Comparison of ENCODE assay signal across 10 cellular contexts in genomic region chr11:112162200-112162599, GRCh38. TPM values are rescaled to one million over a fixed set of nuclear protein-coding genes. Genes with fewer than 3 reads are reported as not detected.
DNase-seq lines count a peak whose midpoint lies in the region; ATAC-seq, FAIRE-seq and TF ChIP-seq lines count a peak whose summit lies in the region.
"Not testable (repeated sequence)": the region's sequence is repeated elsewhere in the genome, so short reads cannot be mapped to it uniquely, and the experiment has no call there.
"Had no signal": no experiment of that assay in that cellular context is flagged by ENCODE, and none has a peak within 500 bp of the region (broad histone marks: within the 10 kb centered on the region; RNA-seq: fewer than 3 reads in every experiment).

No MANE protein-coding gene starts in this region.

- not testable (repeated sequence) for H3K9me2 ChIP-seq in HCT116 (ENCODE audit: insufficient read depth); hepatocyte (replicated peaks; ENCODE audit: insufficient read depth)

- peak overlapping the region; percentile 77 for H3K27ac Mint-ChIP-seq in dendritic cell treated with granulocyte-macrophage colony-stimulating factor and Interleukin-4, amounts not matched to agents 40 ng/mL and 50 ng/mL, for 4 days
- H3K27ac Mint-ChIP-seq in natural killer cell treated with Interleukin-12 subunit alpha and Interleukin-12 subunit beta and Interleukin-15 and Interleukin-18, amount 100 ng/mL, for 72 hours, result not testable (repeated sequence)

- H3K27ac ChIP-seq in HCT116 (ENCODE audit: low read depth, low read length), result peak overlapping the region; percentile 57; the same call in 1 of the 2 replicates
- H3K27ac ChIP-seq in RWPE1, result peak overlapping the region; percentile 84
- peak overlapping the region; percentile 49 for H3K27ac ChIP-seq in hepatocyte
- H3K27ac ChIP-seq in suprapubic skin, result peak overlapping the region; percentile 68

- H3K79me2 ChIP-seq in HCT116 (ENCODE audit: insufficient read depth, low read length), result peaks cover 60% of the 10 kb centered on the region
- not testable (repeated sequence) for H3K79me2 ChIP-seq in hepatocyte

- not testable (repeated sequence) for TF ChIP-seq CTCF in HCT116 (IDR thresholded peaks at IDR 0.05 in 2 of 3, conservative IDR thresholded peaks at IDR 0.05 in 1 of 3; ENCODE audit: borderline replicate concordance in 1 of 3, insufficient read depth in 1 of 3, low read depth in 2 of 3, low read length in 2 of 3); RWPE1 (conservative IDR thresholded peaks at IDR 0.05; ENCODE audit: low read depth); hepatocyte (IDR thresholded peaks at IDR 0.05; ENCODE audit: poor library complexity); suprapubic skin (IDR thresholded peaks at IDR 0.05)

- peaks cover 68% of the 10 kb centered on the region for H3K4me1 Mint-ChIP-seq in dendritic cell treated with granulocyte-macrophage colony-stimulating factor and Interleukin-4, amounts not matched to agents 40 ng/mL and 50 ng/mL, for 4 days (ENCODE audit: low read depth)
- H3K4me1 Mint-ChIP-seq in natural killer cell treated with Interleukin-12 subunit alpha and Interleukin-12 subunit beta and Interleukin-15 and Interleukin-18, amount 100 ng/mL, for 72 hours (ENCODE audit: low read depth in 2 of 2), result peaks cover 25 to 43% of the 10 kb centered on the region in 2 donors

- TF ChIP-seq EP300 in suprapubic skin (IDR thresholded peaks at IDR 0.05), result not testable (repeated sequence)

- TF ChIP-seq POLR2A in HCT116 (IDR thresholded peaks at IDR 0.05; ENCODE audit: borderline replicate concordance, extremely low read depth, insufficient read depth, insufficient read length); suprapubic skin (IDR thresholded peaks at IDR 0.05): not testable (repeated sequence)

- not testable (repeated sequence) for BruUV-seq in HCT116 (replicated peaks; lab: Mats Ljungman, UMichigan)

- H3K4me3 ChIP-seq in HCT116 (replicated peaks in 1 of 2; ENCODE audit: low read depth in 1 of 2, low read length in 2 of 2), result peak overlapping the region; percentile 68 to 79
- not testable (repeated sequence) for H3K4me3 ChIP-seq in hepatocyte
- H3K4me3 ChIP-seq in suprapubic skin, result peak overlapping the region; percentile 42

- peak overlapping the region; percentile 73; the same call in 1 of the 2 replicates for H3K9ac ChIP-seq in HCT116 (ENCODE audit: low read length)

- H3K27me3 Mint-ChIP-seq in dendritic cell treated with granulocyte-macrophage colony-stimulating factor and Interleukin-4, amounts not matched to agents 40 ng/mL and 50 ng/mL, for 4 days; natural killer cell treated with Interleukin-12 subunit alpha and Interleukin-12 subunit beta and Interleukin-15 and Interleukin-18, amount 100 ng/mL, for 72 hours: not testable (repeated sequence)

- CTCF ChIA-PET in HCT116 (lab: Charles Lee), result not testable (repeated sequence)
- CTCF ChIA-PET in RWPE1 (lab: Yijun Ruan, JAX), result interaction anchor here (0.6 kb wide), 1 partner anchor 1143 kb away, joined by 4 read pairs; no protein-coding TSS in a partner anchor

- H3K4me3 Mint-ChIP-seq in dendritic cell treated with granulocyte-macrophage colony-stimulating factor and Interleukin-4, amounts not matched to agents 40 ng/mL and 50 ng/mL, for 4 days, result peak overlapping the region; percentile 42
- peak overlapping the region; percentile 12 for H3K4me3 Mint-ChIP-seq in natural killer cell treated with Interleukin-12 subunit alpha and Interleukin-12 subunit beta and Interleukin-15 and Interleukin-18, amount 100 ng/mL, for 72 hours

- 100% methylated on average over 1 of the region's 1 CpG for WGBS in hepatocyte (ENCODE audit: low lambda C conversion rate, missing lambda C conversion rate)
- WGBS in suprapubic skin, result 93% methylated on average over 1 of the region's 1 CpG

- peak; percentile 5 for FAIRE-seq in urothelium cell line (lab: Jason Lieb, UNC)

- POLR2A ChIA-PET in HCT116 (lab: Charles Lee); RWPE1 (lab: Yijun Ruan, JAX; ENCODE audit: low non-redundant PET): not testable (repeated sequence)

- H3K9me3 Mint-ChIP-seq in dendritic cell treated with granulocyte-macrophage colony-stimulating factor and Interleukin-4, amounts not matched to agents 40 ng/mL and 50 ng/mL, for 4 days; natural killer cell treated with Interleukin-12 subunit alpha and Interleukin-12 subunit beta and Interleukin-15 and Interleukin-18, amount 100 ng/mL, for 72 hours: not testable (repeated sequence)

- RAD21 ChIA-PET in HCT116 (lab: Charles Lee; ENCODE audit: low non-redundant PET in 1 of 2, low total read pairs in 2 of 2, uncharacterized antibody in 2 of 2, unreplicated experiment in 2 of 2), result not testable (repeated sequence)

- not testable (repeated sequence) for TF ChIP-seq RAD21 in HCT116 (IDR thresholded peaks at IDR 0.05; ENCODE audit: low read depth)

- H3K36me3 Mint-ChIP-seq in dendritic cell treated with granulocyte-macrophage colony-stimulating factor and Interleukin-4, amounts not matched to agents 40 ng/mL and 50 ng/mL, for 4 days (ENCODE audit: low read depth); natural killer cell treated with Interleukin-12 subunit alpha and Interleukin-12 subunit beta and Interleukin-15 and Interleukin-18, amount 100 ng/mL, for 72 hours: not testable (repeated sequence)

- H3K27me3 ChIP-seq in HCT116 (ENCODE audit: insufficient read depth, low read length); hepatocyte; suprapubic skin: not testable (repeated sequence)

- H3K4me1 ChIP-seq in HCT116 (ENCODE audit: control insufficient read depth in 1 of 2, insufficient read depth in 2 of 2, low read length in 2 of 2), result peaks cover 39 to 80% of the 10 kb centered on the region in 2 experiments
- not testable (repeated sequence) for H3K4me1 ChIP-seq in hepatocyte (ENCODE audit: insufficient read depth)
- peaks cover 55% of the 10 kb centered on the region for H3K4me1 ChIP-seq in suprapubic skin

- H3K9me3 ChIP-seq in HCT116 (ENCODE audit: control insufficient read depth in 1 of 2, insufficient read depth in 1 of 2, low read depth in 1 of 2, low read length in 2 of 2); hepatocyte (ENCODE audit: low read depth); suprapubic skin: not testable (repeated sequence)

- H3K36me3 ChIP-seq in HCT116 (ENCODE audit: control insufficient read depth in 1 of 2, insufficient read depth in 2 of 2, low read length in 2 of 2); hepatocyte (replicated peaks; ENCODE audit: insufficient read depth, low read depth); suprapubic skin: not testable (repeated sequence)

- H4K20me1 ChIP-seq in HCT116 (ENCODE audit: insufficient read depth); hepatocyte (ENCODE audit: insufficient read depth, poor library complexity, severe bottlenecking): not testable (repeated sequence)

- DNase-seq in HCT116 (ENCODE audit: low read depth, low spot score); RWPE1 (ENCODE audit: low spot score); hepatocyte (ENCODE audit: low spot score); natural killer cell treated with Interleukin-12 subunit alpha and Interleukin-12 subunit beta and Interleukin-15 and Interleukin-18, amount 100 ng/mL, for 72 hours (ENCODE audit: low spot score); suprapubic skin (ENCODE audit: low spot score in 2 of 2); urothelium cell line (ENCODE audit: low spot score): not testable (repeated sequence)

- not testable (repeated sequence) for H2AFZ ChIP-seq in HCT116 (ENCODE audit: low read depth, low read length, poor library complexity, severe bottlenecking); hepatocyte

- intact Hi-C loops in HCT116 (cut with micrococcal nuclease), result loop anchor here (5.0 kb wide), 1 partner anchor 285 kb away; the partner anchor contains the start of genes CFAP68 and FDXACB1
- intact Hi-C loops in dendritic cell treated with granulocyte-macrophage colony-stimulating factor and Interleukin-4, amounts not matched to agents 40 ng/mL and 50 ng/mL, for 4 days (cut with micrococcal nuclease), result not testable (repeated sequence)

- not testable (repeated sequence) for ATAC-seq in HCT116; natural killer cell treated with Interleukin-12 subunit alpha and Interleukin-12 subunit beta and Interleukin-15 and Interleukin-18, amount 100 ng/mL, for 72 hours

- peak overlapping the region; percentile 76 for H3K4me2 ChIP-seq in HCT116 (ENCODE audit: low read length)
- H3K4me2 ChIP-seq in hepatocyte, result not testable (repeated sequence)

RNA-seq across cellular contexts. Expression of gene IL18, which starts 1.7 kb away (rescaled TPM):
- total RNA-seq in HCT116 (2021; ENCODE audit: unreplicated experiment) (112 TPM), hepatocyte (9.4 and 10.3 TPM in 2 replicates), suprapubic skin (100 to 1,000 TPM; 161 to 329 (median 184) TPM)
- polyA plus RNA-seq in HCT116 (2012), result 64.3 and 75.5 TPM in 2 replicates
- 5.1 and 7.0 TPM in 2 replicates for polyA plus RNA-seq in hepatocyte
- 1 to 10 TPM; 1.3 to 4.6 TPM for total RNA-seq in natural killer cell treated with Interleukin-12 subunit alpha and Interleukin-12 subunit beta and Interleukin-15 and Interleukin-18, amount 100 ng/mL, for 72 hours
- polyA plus RNA-seq: CD4-positive, CD25-positive, alpha-beta regulatory T cell had no signal

RNA-seq across cellular contexts. Expression of gene TEX12, which starts 5.0 kb away (rescaled TPM):
- not detected for total RNA-seq in HCT116 (2021; ENCODE audit: unreplicated experiment)
- polyA plus RNA-seq in HCT116 (2012), result not detected in 2 replicates
- 0.50 and 4.4 TPM in 2 replicates for total RNA-seq in hepatocyte
- polyA plus RNA-seq in hepatocyte, result not detected in 2 replicates
- under 1 TPM in 1 of 2 donors, not detected in 1; 0.62 TPM for total RNA-seq in natural killer cell treated with Interleukin-12 subunit alpha and Interleukin-12 subunit beta and Interleukin-15 and Interleukin-18, amount 100 ng/mL, for 72 hours
- total RNA-seq in suprapubic skin, result 1 to 10 TPM in 2 of 4 donors, not detected in 2; 1.1 to 1.2 TPM
- total RNA-seq: LHCN-M2 had no signal
- polyA plus RNA-seq: BJ had no signal

RNA-seq across cellular contexts. Expression of gene BCO2, which starts 13.1 kb away (rescaled TPM):
- total RNA-seq in HCT116 (2021; ENCODE audit: unreplicated experiment) (4.0 TPM), hepatocyte (23.9 and 30.8 TPM in 2 replicates), suprapubic skin (10 to 100 TPM in 1 of 4 donors, 1 to 10 TPM in 3; 1.2 to 28.2 (median 2.7) TPM)
- polyA plus RNA-seq in HCT116 (2012), result 1.5 and 2.1 TPM in 2 replicates
- 39.1 and 64.5 TPM in 2 replicates for polyA plus RNA-seq in hepatocyte
- total RNA-seq in natural killer cell treated with Interleukin-12 subunit alpha and Interleukin-12 subunit beta and Interleukin-15 and Interleukin-18, amount 100 ng/mL, for 72 hours, result 1 to 10 TPM; 1.4 to 4.5 TPM
- polyA plus RNA-seq: CD4-positive, CD25-positive, alpha-beta regulatory T cell had no signal
